8 cellular contexts compared by ENCODE assay signal in genomic region chr9:15422355-15423327, GRCh38. TPM values are rescaled to one million over a fixed set of nuclear protein-coding genes. Genes with fewer than 3 reads are reported as not detected.
A peak's percentile ranks its signal among the peaks of the same experiment; 100 is the strongest.
DNase-seq lines count a peak whose midpoint lies in the region; ATAC-seq lines count a peak whose summit lies in the region.

Gene SNAPC3, plus strand, starts transcription at chr9:15422876. Its CDS starts 4 bp downstream, at chr9:15422880.

- ATAC-seq in GM21367 (IDR thresholded peaks at IDR 0.05; ENCODE audit: unreplicated experiment): peak; percentile 98

- peaks cover 9% of the 10 kb centered on the region for H3K36me3 ChIP-seq in effector memory CD4-positive, alpha-beta T cell (ENCODE audit: control insufficient read depth, insufficient read depth, low read length)

- H3K4me1 ChIP-seq in effector memory CD4-positive, alpha-beta T cell (ENCODE audit: control insufficient read depth, insufficient read depth, low read length, poor library complexity, severe bottlenecking): no peaks in the 10 kb centered on the region

- DNase-seq in COR-L47 (lab: John Stamatoyannopoulos, UW): peak; percentile 97
- DNase-seq in HT1080 (ENCODE audit: low read depth): peak; percentile 95
- peak; percentile 77 to 94 for DNase-seq in NOMO-1 (lab: John Stamatoyannopoulos, UW; ENCODE audit: unreplicated experiment in 2 of 2)
- DNase-seq in activated CD8-positive, alpha-beta memory T cell treated with anti-CD3 and anti-CD28 coated beads for 4 hours (ENCODE audit: low read depth in 2 of 2): peak; percentile 78 to 85
- peak; percentile 89 to 95 (median 92) for DNase-seq in effector memory CD4-positive, alpha-beta T cell
- DNase-seq in lung microvascular endothelial cell (ENCODE audit: low read depth in 2 of 2): peak; percentile 97
- peak; percentile 82 to 87 (median 84) for DNase-seq in stimulated activated CD4-positive, alpha-beta T cell treated with anti-CD3 and anti-CD28 coated beads, TNF-alpha, amount 100 ng/mL, for 4 hours (ENCODE audit: low read depth in 3 of 3)

- H3K9me3 ChIP-seq in effector memory CD4-positive, alpha-beta T cell (ENCODE audit: control insufficient read depth, low read length): no peaks in the 10 kb centered on the region

- H3K27me3 ChIP-seq in effector memory CD4-positive, alpha-beta T cell (replicated peaks; ENCODE audit: control insufficient read depth, insufficient read depth, low read length, poor library complexity, severe bottlenecking): no peaks in the 10 kb centered on the region

- peak within 1 kb of the TSS; percentile 64 for H3K27ac ChIP-seq in effector memory CD4-positive, alpha-beta T cell (ENCODE audit: insufficient read depth, low read length, poor library complexity, severe bottlenecking)

- peak within 1 kb of the TSS; percentile 79 for H3K4me3 ChIP-seq in effector memory CD4-positive, alpha-beta T cell (ENCODE audit: insufficient read depth, low read depth, low read length, poor library complexity, severe bottlenecking)

RNA-seq across cellular contexts. Expression of gene SNAPC3, which starts in this region (rescaled TPM):
- 22.7 and 25.7 TPM in 2 replicates for total RNA-seq in HT1080 (2014; rRNA removed; shearing (Covaris generic))
- polyA plus RNA-seq in HT1080 (2015; cell fraction: cytosol; rRNA removed): 27.6 and 32.1 TPM in 2 replicates
- polyA plus RNA-seq in HT1080 (2015; cell fraction: nucleus; rRNA removed): 49.0 and 50.9 TPM in 2 replicates
- total RNA-seq in lung microvascular endothelial cell: 17.7 and 30.6 TPM in 2 replicates

Comparison
In these comparisons a context has a peak if more than half of its experiments do, and no peak if none do; other contexts are left out.
1. Peak in every context shown above with its lines: DNase-seq, ATAC-seq, H3K4me3 ChIP-seq and H3K27ac ChIP-seq.